In the genomic region with DNA sequence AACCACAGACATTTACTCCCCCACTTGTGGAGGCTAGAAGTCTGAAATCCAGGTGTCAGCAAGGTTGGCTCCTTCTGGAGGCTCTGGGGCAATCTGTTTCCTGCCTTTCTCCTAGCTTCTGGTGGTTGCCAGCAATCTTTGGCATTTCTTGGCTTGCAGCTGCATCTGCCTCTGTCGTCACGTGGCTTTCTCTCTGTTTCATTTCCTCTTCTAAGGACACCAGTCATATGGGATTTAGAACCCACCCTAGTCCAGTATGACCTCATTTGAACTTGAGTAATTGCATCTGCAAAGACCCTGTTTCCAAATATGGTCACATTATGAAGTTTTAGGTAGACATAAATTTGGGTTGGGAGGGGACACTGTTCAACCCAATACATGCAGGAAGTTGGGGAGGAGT, we compare ENCODE assay signal across 10 cellular contexts. TPM values are rescaled to one million over a fixed set of nuclear protein-coding genes. Genes with fewer than 3 reads are reported as not detected.
DNase-seq lines count a peak whose midpoint lies in the region; ATAC-seq and FAIRE-seq lines count a peak whose summit lies in the region.
"Had no signal": no experiment of that assay in that cellular context is flagged by ENCODE, and none has a peak within 500 bp of the region (broad histone marks: within the 10 kb centered on the region; RNA-seq: fewer than 3 reads in every experiment).

No MANE protein-coding gene starts in this region.

- peak; percentile 20 to 39 for ATAC-seq in CD4-positive, CD25-positive, alpha-beta regulatory T cell (ENCODE audit: low read depth in 2 of 2)
- ATAC-seq in HG03432 (IDR thresholded peaks at IDR 0.05; ENCODE audit: unreplicated experiment), result peak; percentile 70
- peak; percentile 9 for ATAC-seq in left lobe of liver
- ATAC-seq in HG03175 (IDR thresholded peaks at IDR 0.05; ENCODE audit: unreplicated experiment), result no peak
- ATAC-seq in HG02852 (IDR thresholded peaks at IDR 0.05; ENCODE audit: unreplicated experiment), result no peak

- no peak overlapping the region for H3K4me3 Mint-ChIP-seq in CD4-positive, CD25-positive, alpha-beta regulatory T cell

- no peaks in the 10 kb centered on the region for H3K9me3 ChIP-seq in CD4-positive, CD25-positive, alpha-beta regulatory T cell (ENCODE audit: control insufficient read depth in 2 of 2, low read length in 2 of 2)

- H3K36me3 ChIP-seq in CD4-positive, CD25-positive, alpha-beta regulatory T cell (ENCODE audit: control insufficient read depth, insufficient read depth, low read length), result no peaks in the 10 kb centered on the region

- H3K4me1 ChIP-seq in CD4-positive, CD25-positive, alpha-beta regulatory T cell (ENCODE audit: control insufficient read depth, insufficient read depth, low read length, poor library complexity, severe bottlenecking), result peaks cover 4% of the 10 kb centered on the region

- H3K27ac ChIP-seq in CD4-positive, CD25-positive, alpha-beta regulatory T cell (ENCODE audit: insufficient read depth, low read length, poor library complexity, severe bottlenecking), result no peak overlapping the region

- H3K27ac Mint-ChIP-seq in CD4-positive, CD25-positive, alpha-beta regulatory T cell, result no peak overlapping the region

- DNase-seq in CD4-positive, CD25-positive, alpha-beta regulatory T cell, result no peak
- DNase-seq in amniotic epithelial cell (ENCODE audit: low read depth) (peak; percentile 73), left lobe of liver (ENCODE audit: low spot score) (no peak), NCI-H2029 (lab: John Stamatoyannopoulos, UW) (no peak), HTR-8/SVneo (ENCODE audit: insufficient read length, low spot score) (no peak)

- H3K36me3 Mint-ChIP-seq in CD4-positive, CD25-positive, alpha-beta regulatory T cell, result no peaks in the 10 kb centered on the region

- peaks cover 0 to 15% (median 5%) of the 10 kb centered on the region in 4 donors for H3K4me1 Mint-ChIP-seq in CD4-positive, CD25-positive, alpha-beta regulatory T cell

- FAIRE-seq in HTR-8/SVneo (lab: Jason Lieb, UNC), result no peak
- FAIRE-seq: islet of Langerhans had no signal

- peaks cover 25% of the 10 kb centered on the region for H3K27me3 Mint-ChIP-seq in CD4-positive, CD25-positive, alpha-beta regulatory T cell

- H3K4me3 ChIP-seq in CD4-positive, CD25-positive, alpha-beta regulatory T cell (ENCODE audit: low read depth, low read length), result no peak overlapping the region

- peaks cover 0 to 3% (median 0%) of the 10 kb centered on the region in 7 donors for H3K9me3 Mint-ChIP-seq in CD4-positive, CD25-positive, alpha-beta regulatory T cell

- peaks cover 6% of the 10 kb centered on the region for H3K27me3 ChIP-seq in CD4-positive, CD25-positive, alpha-beta regulatory T cell (ENCODE audit: control insufficient read depth, insufficient read depth, low read length)

RNA-seq across cellular contexts. Expression of a gene that starts 56.2 kb away (rescaled TPM):
- 0.54 TPM for total RNA-seq in CD4-positive, CD25-positive, alpha-beta regulatory T cell
- not detected for polyA plus RNA-seq in CD4-positive, CD25-positive, alpha-beta regulatory T cell
- 5.0 TPM for total RNA-seq in left lobe of liver
- total RNA-seq: T-helper 1 cell treated with Interleukin-12 subunit alpha and Interleukin-12 subunit beta and Interleukin-4 antibody, amounts not matched to agents 30 ng/mL and 1 ng/mL, for 36 hours had no signal

Comparison
In these comparisons a context has a peak if more than half of its experiments do, and no peak if none do; other contexts are left out.
1. ATAC-seq: peak in CD4-positive, CD25-positive, alpha-beta regulatory T cell (2 of 2), HG03432 (single experiment) and left lobe of liver (single experiment); none in HG03175 (single experiment) and HG02852 (single experiment).